9 cellular contexts compared by ENCODE assay signal in genomic region chr12:53208435-53208834, GRCh38. TPM values are rescaled to one million over a fixed set of nuclear protein-coding genes. Genes with fewer than 3 reads are reported as not detected.
DNase-seq lines count a peak whose midpoint lies in the region; ATAC-seq and TF ChIP-seq lines count a peak whose summit lies in the region.
"Had no signal": no experiment of that assay in that cellular context is flagged by ENCODE, and none has a peak within 500 bp of the region (broad histone marks: within the 10 kb centered on the region; RNA-seq: fewer than 3 reads in every experiment).

No MANE protein-coding gene starts in this region.

- CTCF ChIA-PET in activated CD8-positive, alpha-beta memory T cell treated with anti-CD3 and anti-CD28 coated beads, Interleukin-2, amount 10 ng/mL, durations not matched to agents 7 days and 5 days (lab: Charles Lee): interaction anchor here (0.8 to 19.8 kb wide), 15 partner anchors 9 to 114 kb away, joined by 3 to 294 read pairs (median 12); partner anchors contain the start of genes AAAS, CSAD, ESPL1 and MYG1

- DNase-seq in activated CD8-positive, alpha-beta memory T cell treated with anti-CD3 and anti-CD28 coated beads, Interleukin-2, amount 10 ng/mL, durations not matched to agents 7 days and 5 days: no peak
- no peak for DNase-seq in activated CD8-positive, alpha-beta memory T cell treated with anti-CD3 and anti-CD28 coated beads, Interleukin-2, amount 50 U/mL, for 4 hours
- DNase-seq in stimulated activated effector memory CD8-positive, alpha-beta T cell treated with anti-CD3 and anti-CD28 coated beads, Interleukin-12 subunit alpha, Interleukin-12 subunit beta, amount 100 ng/mL, for 72 hours (ENCODE audit: low spot score in 2 of 2): no peak
- DNase-seq in upper lobe of left lung: no peak
- DNase-seq: activated CD4-positive, CD25-positive, alpha-beta regulatory T cell treated with anti-CD3 and anti-CD28 coated beads, Interleukin-2, amount 50 U/mL, for 72 hours; NCI-H2081 treated with DMSO at 0.1 percent for 48 hours; pancreas had no signal

- H3K9me3 ChIP-seq in upper lobe of left lung: no peaks in the 10 kb centered on the region
- H3K9me3 ChIP-seq: pancreas had no signal

- no peak for ATAC-seq in activated CD8-positive, alpha-beta memory T cell treated with anti-CD3 and anti-CD28 coated beads, Interleukin-2, amount 10 ng/mL, durations not matched to agents 7 days and 5 days
- no peak for ATAC-seq in stimulated activated effector memory CD8-positive, alpha-beta T cell treated with anti-CD3 and anti-CD28 coated beads, Interleukin-12 subunit alpha, Interleukin-12 subunit beta, amount 100 ng/mL, for 72 hours
- ATAC-seq in HG02610 (IDR thresholded peaks at IDR 0.05; ENCODE audit: unreplicated experiment) (no peak), upper lobe of left lung (ENCODE audit: low FRiP score in 2 of 2) (no peak)

- H3K36me3 Mint-ChIP-seq in activated CD8-positive, alpha-beta memory T cell treated with anti-CD3 and anti-CD28 coated beads, Interleukin-2, amount 10 ng/mL, durations not matched to agents 7 days and 5 days: peaks cover 49% of the 10 kb centered on the region
- H3K36me3 Mint-ChIP-seq in dendritic cell treated with granulocyte-macrophage colony-stimulating factor and Interleukin-4, amounts not matched to agents 40 ng/mL and 50 ng/mL, for 4 days (ENCODE audit: low read depth): peaks cover 43% of the 10 kb centered on the region
- peaks cover 86% of the 10 kb centered on the region for H3K36me3 Mint-ChIP-seq in stimulated activated effector memory CD8-positive, alpha-beta T cell treated with anti-CD3 and anti-CD28 coated beads, Interleukin-12 subunit alpha, Interleukin-12 subunit beta, amount 100 ng/mL, for 72 hours

- 58 to 61% methylated on average over 2 of the region's 2 CpGs for WGBS in upper lobe of left lung, 2 donors

- H3K4me1 ChIP-seq in upper lobe of left lung: peaks cover 12 to 35% (median 21%) of the 10 kb centered on the region in 4 donors
- H3K4me1 ChIP-seq: pancreas had no signal

- TF ChIP-seq POLR2A in upper lobe of left lung (IDR thresholded peaks at IDR 0.05): no peak

- H3K27me3 ChIP-seq in upper lobe of left lung: no peaks in the 10 kb centered on the region
- H3K27me3 ChIP-seq: pancreas had no signal

- no peak for TF ChIP-seq CTCF in upper lobe of left lung (IDR thresholded peaks at IDR 0.05)

- peak overlapping the region in 2 of 4 donors; percentile 65 to 72 for H3K27ac ChIP-seq in upper lobe of left lung
- H3K27ac ChIP-seq: pancreas had no signal

- peaks cover 66% of the 10 kb centered on the region for H3K4me1 Mint-ChIP-seq in activated CD8-positive, alpha-beta memory T cell treated with anti-CD3 and anti-CD28 coated beads, Interleukin-2, amount 10 ng/mL, durations not matched to agents 7 days and 5 days
- H3K4me1 Mint-ChIP-seq in dendritic cell treated with granulocyte-macrophage colony-stimulating factor and Interleukin-4, amounts not matched to agents 40 ng/mL and 50 ng/mL, for 4 days (ENCODE audit: low read depth): peaks cover 70% of the 10 kb centered on the region
- H3K4me1 Mint-ChIP-seq in stimulated activated effector memory CD8-positive, alpha-beta T cell treated with anti-CD3 and anti-CD28 coated beads, Interleukin-12 subunit alpha, Interleukin-12 subunit beta, amount 100 ng/mL, for 72 hours: peaks cover 90% of the 10 kb centered on the region

- intact Hi-C loops in dendritic cell treated with granulocyte-macrophage colony-stimulating factor and Interleukin-4, amounts not matched to agents 40 ng/mL and 50 ng/mL, for 4 days (cut with micrococcal nuclease): no loop called here

- H3K9me3 Mint-ChIP-seq in activated CD8-positive, alpha-beta memory T cell treated with anti-CD3 and anti-CD28 coated beads, Interleukin-2, amount 10 ng/mL, durations not matched to agents 7 days and 5 days (ENCODE audit: low read depth): no peaks in the 10 kb centered on the region
- H3K9me3 Mint-ChIP-seq in dendritic cell treated with granulocyte-macrophage colony-stimulating factor and Interleukin-4, amounts not matched to agents 40 ng/mL and 50 ng/mL, for 4 days: no peaks in the 10 kb centered on the region
- no peaks in the 10 kb centered on the region for H3K9me3 Mint-ChIP-seq in stimulated activated effector memory CD8-positive, alpha-beta T cell treated with anti-CD3 and anti-CD28 coated beads, Interleukin-12 subunit alpha, Interleukin-12 subunit beta, amount 100 ng/mL, for 72 hours

- peak overlapping the region; percentile 78 for H3K4me3 Mint-ChIP-seq in activated CD8-positive, alpha-beta memory T cell treated with anti-CD3 and anti-CD28 coated beads, Interleukin-2, amount 10 ng/mL, durations not matched to agents 7 days and 5 days
- no peak overlapping the region for H3K4me3 Mint-ChIP-seq in dendritic cell treated with granulocyte-macrophage colony-stimulating factor and Interleukin-4, amounts not matched to agents 40 ng/mL and 50 ng/mL, for 4 days
- H3K4me3 Mint-ChIP-seq in stimulated activated effector memory CD8-positive, alpha-beta T cell treated with anti-CD3 and anti-CD28 coated beads, Interleukin-12 subunit alpha, Interleukin-12 subunit beta, amount 100 ng/mL, for 72 hours: peak overlapping the region; percentile 85

- no peaks in the 10 kb centered on the region for H3K27me3 Mint-ChIP-seq in activated CD8-positive, alpha-beta memory T cell treated with anti-CD3 and anti-CD28 coated beads, Interleukin-2, amount 10 ng/mL, durations not matched to agents 7 days and 5 days
- H3K27me3 Mint-ChIP-seq in dendritic cell treated with granulocyte-macrophage colony-stimulating factor and Interleukin-4, amounts not matched to agents 40 ng/mL and 50 ng/mL, for 4 days: no peaks in the 10 kb centered on the region

- no peak for TF ChIP-seq EP300 in upper lobe of left lung (IDR thresholded peaks at IDR 0.05)

- H3K27ac Mint-ChIP-seq in activated CD8-positive, alpha-beta memory T cell treated with anti-CD3 and anti-CD28 coated beads, Interleukin-2, amount 10 ng/mL, durations not matched to agents 7 days and 5 days: peak overlapping the region; percentile 89
- H3K27ac Mint-ChIP-seq in dendritic cell treated with granulocyte-macrophage colony-stimulating factor and Interleukin-4, amounts not matched to agents 40 ng/mL and 50 ng/mL, for 4 days: peak overlapping the region; percentile 81
- H3K27ac Mint-ChIP-seq in stimulated activated effector memory CD8-positive, alpha-beta T cell treated with anti-CD3 and anti-CD28 coated beads, Interleukin-12 subunit alpha, Interleukin-12 subunit beta, amount 100 ng/mL, for 72 hours: peak overlapping the region; percentile 83

- H3K4me3 ChIP-seq in upper lobe of left lung: no peak overlapping the region
- H3K4me3 ChIP-seq: pancreas had no signal

- peaks cover 0 to 31% (median 25%) of the 10 kb centered on the region in 4 donors for H3K36me3 ChIP-seq in upper lobe of left lung

RNA-seq across cellular contexts. Expression of gene ITGB7, which starts 1.4 kb away (rescaled TPM):
- total RNA-seq in activated CD8-positive, alpha-beta memory T cell treated with anti-CD3 and anti-CD28 coated beads, Interleukin-2, amount 10 ng/mL, durations not matched to agents 7 days and 5 days: 100 to 1,000 TPM; 567 to 729 TPM
- 10 to 100 TPM in 1 of 6 donors, 1 to 10 TPM in 5; 3.1 to 12.9 (median 4.7) TPM for total RNA-seq in upper lobe of left lung

RNA-seq across cellular contexts. Expression of gene RARG, which starts 23.6 kb away (rescaled TPM):
- total RNA-seq in activated CD8-positive, alpha-beta memory T cell treated with anti-CD3 and anti-CD28 coated beads, Interleukin-2, amount 10 ng/mL, durations not matched to agents 7 days and 5 days: 10 to 100 TPM; 29.4 to 38.8 TPM
- total RNA-seq in upper lobe of left lung: 10 to 100 TPM; 21.2 to 43.0 (median 32.1) TPM

RNA-seq across cellular contexts. Expression of gene CSAD, which starts 27.7 kb away (rescaled TPM):
- 10 to 100 TPM; 19.6 to 28.1 TPM for total RNA-seq in activated CD8-positive, alpha-beta memory T cell treated with anti-CD3 and anti-CD28 coated beads, Interleukin-2, amount 10 ng/mL, durations not matched to agents 7 days and 5 days
- 100 to 1,000 TPM in 1 of 6 donors, 10 to 100 TPM in 5; 19.8 to 164 (median 28.6) TPM for total RNA-seq in upper lobe of left lung

RNA-seq across cellular contexts. Expression of gene ZNF740, which starts 27.9 kb away (rescaled TPM):
- 10 to 100 TPM; 35.8 to 47.0 TPM for total RNA-seq in activated CD8-positive, alpha-beta memory T cell treated with anti-CD3 and anti-CD28 coated beads, Interleukin-2, amount 10 ng/mL, durations not matched to agents 7 days and 5 days
- total RNA-seq in upper lobe of left lung: 10 to 100 TPM in 5 of 6 donors, 1 to 10 TPM in 1; 9.6 to 52.4 (median 24.0) TPM

RNA-seq across cellular contexts. Expression of gene ESPL1, which starts 59.7 kb away (rescaled TPM):
- total RNA-seq in activated CD8-positive, alpha-beta memory T cell treated with anti-CD3 and anti-CD28 coated beads, Interleukin-2, amount 10 ng/mL, durations not matched to agents 7 days and 5 days: 100 to 1,000 TPM in 1 of 2 experiments, 10 to 100 TPM in 1; 99.0 to 137 TPM
- 1 to 10 TPM; 1.5 to 5.3 (median 2.1) TPM for total RNA-seq in upper lobe of left lung

Comparison
In these comparisons a context has a peak if more than half of its experiments do, and no peak if none do; other contexts are left out.
1. RNA of gene ITGB7, which starts 1.4 kb away (total RNA-seq): 567 to 729 TPM in activated CD8-positive, alpha-beta memory T cell treated with anti-CD3 and anti-CD28 coated beads, Interleukin-2, amount 10 ng/mL, durations not matched to agents 7 days and 5 days; 3.1 to 12.9 TPM in upper lobe of left lung; every median in the first group is over 10 times any median in the second.
2. Peak in every context shown above with its lines, with median percentiles within 50 percentile points of each other: H3K27ac Mint-ChIP-seq.